In genomic region chr4:3984796-3985195, GRCh38 we compare ENCODE assay signal across 7 cellular contexts.
DNase-seq lines count a peak whose midpoint lies in the region; ATAC-seq and TF ChIP-seq lines count a peak whose summit lies in the region.
"Not testable (repeated sequence)": the region's sequence is repeated elsewhere in the genome, so short reads cannot be mapped to it uniquely, and the experiment has no call there.

No MANE protein-coding gene starts in this region.

- POLR2A ChIA-PET in RWPE1 (lab: Yijun Ruan, JAX; ENCODE audit: low non-redundant PET), result not testable (repeated sequence)

- TF ChIP-seq CTCF in GM23338 (conservative IDR thresholded peaks at IDR 0.05; ENCODE audit: low read depth in 2 of 2), result peak in 1 of 2 experiments; percentile 25; a peak in 1 of 4 replicates
- 0 out of 2 replicates have a peak, but pooled peaks have one; percentile 12 for TF ChIP-seq CTCF in RWPE1 (conservative IDR thresholded peaks at IDR 0.05; ENCODE audit: low read depth)
- peak; percentile 24 for TF ChIP-seq CTCF in astrocyte of the cerebellum (IDR thresholded peaks at IDR 0.05; ENCODE audit: low read depth, low read length, missing control alignments)
- peak; percentile 13 for TF ChIP-seq CTCF in epithelial cell of proximal tubule (conservative IDR thresholded peaks at IDR 0.05; ENCODE audit: low read depth, low read length)
- not testable (repeated sequence) for TF ChIP-seq CTCF in liver (IDR thresholded peaks at IDR 0.05; ENCODE audit: low read depth, low read length, missing input control)
- peak; percentile 22 to 54 (median 50) for TF ChIP-seq CTCF in ovary (IDR thresholded peaks at IDR 0.05)
- TF ChIP-seq CTCF in thoracic aorta (IDR thresholded peaks at IDR 0.05), result peak; percentile 36

- intact Hi-C loops in ovary (cut with DNase I), result not testable (repeated sequence)

- H3K9me3 ChIP-seq in liver (ENCODE audit: control insufficient read depth in 4 of 4, low read length in 3 of 4); ovary; thoracic aorta: not testable (repeated sequence)

- H3K9me3 Mint-ChIP-seq in GM23338, result not testable (repeated sequence)

- TF ChIP-seq RAD21 in liver (IDR thresholded peaks at IDR 0.05), result peak; percentile 25 to 54

- not testable (repeated sequence) for H3K36me3 Mint-ChIP-seq in GM23338 (ENCODE audit: low read depth)

- H3K4me1 Mint-ChIP-seq in GM23338, result peaks cover 16% of the 10 kb centered on the region

- H3K27ac ChIP-seq in GM23338 (ENCODE audit: low read depth); RWPE1; liver (ENCODE audit: low read depth in 1 of 2, low read length in 2 of 2); ovary; thoracic aorta: not testable (repeated sequence)

- TF ChIP-seq EP300 in ovary (IDR thresholded peaks at IDR 0.05), result not testable (repeated sequence)

- H3K4me1 ChIP-seq in GM23338 (ENCODE audit: insufficient read depth); liver (ENCODE audit: control insufficient read depth in 4 of 4, insufficient read depth in 4 of 4, low read length in 3 of 4); ovary (ENCODE audit: insufficient read depth): not testable (repeated sequence)
- H3K4me1 ChIP-seq in thoracic aorta (ENCODE audit: control insufficient read depth in 1 of 2, low read depth in 2 of 2), result peaks cover 0 to 10% of the 10 kb centered on the region in 2 donors

- H3K36me3 ChIP-seq in GM23338 (ENCODE audit: insufficient read depth); liver (ENCODE audit: control insufficient read depth in 4 of 4, insufficient read depth in 3 of 4, low read depth in 1 of 4, low read length in 3 of 4); ovary; thoracic aorta: not testable (repeated sequence)

- CTCF ChIA-PET in RWPE1 (lab: Yijun Ruan, JAX), result not testable (repeated sequence)

- not testable (repeated sequence) for H3K4me3 ChIP-seq in GM23338; astrocyte of the cerebellum (ENCODE audit: low read depth, low read length); epithelial cell of proximal tubule (ENCODE audit: low read depth, low read length); liver (ENCODE audit: low read depth in 1 of 3, low read length in 3 of 3); thoracic aorta
- H3K4me3 ChIP-seq in ovary, result peak overlapping the region; percentile 9

- in situ Hi-C loops in astrocyte of the cerebellum (cut with HindIII; ENCODE audit: low sequenced_read_pairs), result not testable (repeated sequence)

- H3F3A ChIP-seq in GM23338 (replicated peaks; ENCODE audit: low read depth), result not testable (repeated sequence)

- H3K9ac ChIP-seq in liver (ENCODE audit: low read depth in 1 of 2, low read length in 2 of 2), result not testable (repeated sequence)

- 0 out of 2 replicates have a peak overlapping the region, but pooled peaks have one; percentile 32 for H3K4me2 ChIP-seq in GM23338

- H3K27ac Mint-ChIP-seq in GM23338, result not testable (repeated sequence)

- H3K9me2 ChIP-seq in GM23338 (ENCODE audit: insufficient read depth), result not testable (repeated sequence)

- not testable (repeated sequence) for H3K79me2 ChIP-seq in GM23338 (replicated peaks; ENCODE audit: insufficient read depth)

- not testable (repeated sequence) for H3K4me3 Mint-ChIP-seq in GM23338

- ATAC-seq in GM23338; thoracic aorta (ENCODE audit: insufficient number of reproducible peaks, low FRiP score, low read depth): not testable (repeated sequence)

- not testable (repeated sequence) for H4K20me1 ChIP-seq in GM23338 (replicated peaks; ENCODE audit: insufficient read depth)

- 2% methylated on average over 11 of the region's 14 CpGs for WGBS in liver
- WGBS in ovary, 3 donors, result 0 to 1% (median 0%) methylated on average over 11 to 14 of the region's 14 CpGs

- DNase-seq in GM23338 (ENCODE audit: low spot score); RWPE1 (ENCODE audit: low spot score); astrocyte of the cerebellum (ENCODE audit: low read depth); epithelial cell of proximal tubule (ENCODE audit: low read depth); thoracic aorta (ENCODE audit: low spot score): not testable (repeated sequence)
- DNase-seq in ovary, result peak in 3 of 5 donors; percentile 24 to 44 (median 32)

- H3K27me3 ChIP-seq in GM23338 (ENCODE audit: insufficient read depth); liver (ENCODE audit: control insufficient read depth in 4 of 4, insufficient read depth in 4 of 4, low read length in 3 of 4); ovary; thoracic aorta (replicated peaks; ENCODE audit: insufficient read depth): not testable (repeated sequence)

- TF ChIP-seq POLR2A in ovary (IDR thresholded peaks at IDR 0.05), result not testable (repeated sequence)

- H3K27me3 Mint-ChIP-seq in GM23338 (ENCODE audit: insufficient read depth, low read depth, poor library complexity), result not testable (repeated sequence)

- not testable (repeated sequence) for H2AFZ ChIP-seq in GM23338
